Comparison of ENCODE assay signal across 27 cellular contexts in the genomic region with DNA sequence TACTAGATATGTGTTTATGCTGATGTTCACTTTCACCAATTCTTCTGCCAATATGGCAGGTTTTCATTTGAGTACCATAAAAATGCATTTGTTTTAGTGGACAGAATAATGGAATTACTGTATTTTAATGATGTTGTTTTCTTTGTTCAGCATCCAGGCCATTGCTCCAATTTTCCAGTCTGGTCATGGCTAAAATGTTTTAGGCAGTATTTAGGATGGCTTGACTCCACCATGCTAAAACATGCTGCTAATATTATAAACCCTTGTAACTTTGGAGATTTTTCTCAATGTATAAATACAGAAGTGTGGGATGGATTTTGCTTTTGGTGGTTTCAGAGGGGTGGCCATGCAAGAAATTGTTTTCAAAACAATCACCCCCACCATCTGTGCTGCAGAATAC.
"Had no signal": no experiment of that assay in that cellular context is flagged by ENCODE, and none has a peak within 500 bp of the region (broad histone marks: within the 10 kb centered on the region; RNA-seq: fewer than 3 reads in every experiment).

No MANE protein-coding gene starts in this region.

- H3K9ac ChIP-seq: parathyroid adenoma had no signal

- H3K9me3 ChIP-seq: left ventricle myocardium inferior, neutrophil, right atrium auricular region, right lobe of liver, testis, tibial nerve, uterus had no signal

- H3K4me3 Mint-ChIP-seq: mesothelial cell of epicardium; naive B cell; natural killer cell; neural crest cell; stimulated activated memory B cell treated with anti-CD40 and anti-IgM and Interleukin-4, amounts not matched to agents 10 μg/mL and 1 μg/mL and 100 μg/mL, for 72 hours; stimulated activated naive CD8-positive, alpha-beta T cell treated with anti-CD3 and anti-CD28 coated beads, Interleukin-15, amount 100 ng/mL, for 72 hours had no signal

- H3K4me3 ChIP-seq: hepatocyte, left ventricle myocardium inferior, lung, right atrium auricular region, right lobe of liver, smooth muscle cell, testis, tibial nerve, uterus had no signal

- DNase-seq: islet precursor cell; left ventricle myocardium inferior; mesendoderm; naive B cell; natural killer cell; occipital lobe; right lobe of liver; stimulated activated CD4-positive, alpha-beta T cell treated with anti-CD3 and anti-CD28 coated beads, Interleukin-1b, Interleukin-23, amount 100 ng/mL, for 48 hours; stimulated activated CD4-positive, alpha-beta T cell treated with anti-CD3 and anti-CD28 coated beads, Interleukin-2, amount 100 ng/mL, for 48 hours; stimulated activated CD4-positive, alpha-beta T cell treated with anti-CD3 and anti-CD28 coated beads, Interleukin-4, amount 100 ng/mL, for 4 hours; stimulated activated CD8-positive, alpha-beta memory T cell treated with anti-CD3 and anti-CD28 coated beads, Interleukin-4, amount 100 ng/mL, for 48 hours; stimulated activated naive CD4-positive, alpha-beta T cell treated with Interleukin-2 at 50 U/mL for 16 hours; stimulated activated naive CD8-positive, alpha-beta T cell treated with anti-CD3 and anti-CD28 coated beads, Interleukin-15, amount 100 ng/mL, for 72 hours; testis; uterus had no signal

- H3K79me2 ChIP-seq: hepatocyte, parathyroid adenoma had no signal

- H3K27me3 Mint-ChIP-seq: naive B cell; progenitor cell of endocrine pancreas; stimulated activated memory B cell treated with anti-CD40 and anti-IgM and Interleukin-4, amounts not matched to agents 10 μg/mL and 1 μg/mL and 100 μg/mL, for 72 hours; type B pancreatic cell had no signal

- H3K36me3 Mint-ChIP-seq: mesothelial cell of epicardium; naive B cell; natural killer cell; stimulated activated memory B cell treated with anti-CD40 and anti-IgM and Interleukin-4, amounts not matched to agents 10 μg/mL and 1 μg/mL and 100 μg/mL, for 72 hours; type B pancreatic cell had no signal

- H3K4me2 ChIP-seq: hepatocyte had no signal

- H3K27ac ChIP-seq: left ventricle myocardium inferior, neutrophil, parathyroid adenoma, right atrium auricular region, right lobe of liver, testis, tibial nerve, uterus had no signal

- H3K27ac Mint-ChIP-seq: mesothelial cell of epicardium; naive B cell; natural killer cell; progenitor cell of endocrine pancreas; stimulated activated memory B cell treated with anti-CD40 and anti-IgM and Interleukin-4, amounts not matched to agents 10 μg/mL and 1 μg/mL and 100 μg/mL, for 72 hours; stimulated activated naive CD8-positive, alpha-beta T cell treated with anti-CD3 and anti-CD28 coated beads, Interleukin-15, amount 100 ng/mL, for 72 hours; type B pancreatic cell had no signal

- H3K27me3 ChIP-seq: hepatocyte, neutrophil, right atrium auricular region, right lobe of liver, testis, tibial nerve, uterus had no signal

- H3K36me3 ChIP-seq: left ventricle myocardium inferior, neutrophil, right atrium auricular region, right lobe of liver, tibial nerve, uterus had no signal

- H3K9me3 Mint-ChIP-seq: natural killer cell; stimulated activated naive CD8-positive, alpha-beta T cell treated with anti-CD3 and anti-CD28 coated beads, Interleukin-15, amount 100 ng/mL, for 72 hours; type B pancreatic cell had no signal

- H3K4me1 ChIP-seq: left ventricle myocardium inferior, parathyroid adenoma, testis, uterus had no signal

- H2AFZ ChIP-seq: hepatocyte, parathyroid adenoma had no signal

- H3K4me1 Mint-ChIP-seq: naive B cell; natural killer cell; neural crest cell; stimulated activated memory B cell treated with anti-CD40 and anti-IgM and Interleukin-4, amounts not matched to agents 10 μg/mL and 1 μg/mL and 100 μg/mL, for 72 hours; stimulated activated naive CD8-positive, alpha-beta T cell treated with anti-CD3 and anti-CD28 coated beads, Interleukin-15, amount 100 ng/mL, for 72 hours had no signal
